Comparison of ENCODE assay signal across 1 cellular context in genomic region chr10:79272353-79272752, GRCh38.
TF ChIP-seq lines count a peak whose summit lies in the region.

No MANE protein-coding gene starts in this region.

TF ChIP-seq in WTC11, 78 proteins besides CTCF, POLR2A, EP300 and RAD21 (continued from another document):
- TF ChIP-seq, protein P1, sequence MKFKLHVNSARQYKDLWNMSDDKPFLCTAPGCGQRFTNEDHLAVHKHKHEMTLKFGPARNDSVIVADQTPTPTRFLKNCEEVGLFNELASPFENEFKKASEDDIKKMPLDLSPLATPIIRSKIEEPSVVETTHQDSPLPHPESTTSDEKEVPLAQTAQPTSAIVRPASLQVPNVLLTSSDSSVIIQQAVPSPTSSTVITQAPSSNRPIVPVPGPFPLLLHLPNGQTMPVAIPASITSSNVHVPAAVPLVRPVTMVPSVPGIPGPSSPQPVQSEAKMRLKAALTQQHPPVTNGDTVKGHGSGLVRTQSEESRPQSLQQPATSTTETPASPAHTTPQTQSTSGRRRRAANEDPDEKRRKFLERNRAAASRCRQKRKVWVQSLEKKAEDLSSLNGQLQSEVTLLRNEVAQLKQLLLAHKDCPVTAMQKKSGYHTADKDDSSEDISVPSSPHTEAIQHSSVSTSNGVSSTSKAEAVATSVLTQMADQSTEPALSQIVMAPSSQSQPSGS (CRISPR knock-in tag; IDR thresholded peaks at IDR 0.05; ENCODE audit: borderline replicate concordance, low read depth), result no peak
- TF ChIP-seq ZNF396 (CRISPR knock-in tag; IDR thresholded peaks at IDR 0.05; ENCODE audit: borderline replicate concordance), result no peak
- TF ChIP-seq, protein P2, sequence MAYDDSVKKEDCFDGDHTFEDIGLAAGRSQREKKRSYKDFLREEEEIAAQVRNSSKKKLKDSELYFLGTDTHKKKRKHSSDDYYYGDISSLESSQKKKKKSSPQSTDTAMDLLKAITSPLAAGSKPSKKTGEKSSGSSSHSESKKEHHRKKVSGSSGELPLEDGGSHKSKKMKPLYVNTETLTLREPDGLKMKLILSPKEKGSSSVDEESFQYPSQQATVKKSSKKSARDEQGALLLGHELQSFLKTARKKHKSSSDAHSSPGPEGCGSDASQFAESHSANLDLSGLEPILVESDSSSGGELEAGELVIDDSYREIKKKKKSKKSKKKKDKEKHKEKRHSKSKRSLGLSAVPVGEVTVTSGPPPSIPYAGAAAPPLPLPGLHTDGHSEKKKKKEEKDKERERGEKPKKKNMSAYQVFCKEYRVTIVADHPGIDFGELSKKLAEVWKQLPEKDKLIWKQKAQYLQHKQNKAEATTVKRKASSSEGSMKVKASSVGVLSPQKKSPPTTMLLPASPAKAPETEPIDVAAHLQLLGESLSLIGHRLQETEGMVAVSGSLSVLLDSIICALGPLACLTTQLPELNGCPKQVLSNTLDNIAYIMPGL (CRISPR knock-in tag; IDR thresholded peaks at IDR 0.05), result no peak
